ENCODE assay signal across 24 cellular contexts in genomic region chr2:29755829-29756228, GRCh38.
"Had no signal": no experiment of that assay in that cellular context is flagged by ENCODE, and none has a peak within 500 bp of the region (broad histone marks: within the 10 kb centered on the region; RNA-seq: fewer than 3 reads in every experiment).

No MANE protein-coding gene starts in this region.

- DNase-seq: activated CD4-positive, alpha-beta T cell treated with anti-CD3 and anti-CD28 coated beads for 36 hours; activated CD4-positive, CD25-positive, alpha-beta regulatory T cell; activated CD8-positive, alpha-beta T cell treated with anti-CD3 and anti-CD28 coated beads, Interleukin-2, amount 10 ng/mL, durations not matched to agents 7 days and 5 days; activated naive CD4-positive, alpha-beta T cell; activated T-cell treated with anti-CD3 and anti-CD28 coated beads for 4 hours; activated T-cell treated with anti-CD3 and anti-CD28 coated beads, Interleukin-2, amount 50 U/mL, for 72 hours; cerebellar nuclear complex; colonic mucosa; effector memory CD4-positive, alpha-beta T cell; gastrocnemius medialis; kidney glomerular epithelial cell; left lung; lower lobe of right lung; mesendoderm; mucosa of descending colon; psoas muscle; stimulated activated CD4-positive, alpha-beta T cell treated with anti-CD3 and anti-CD28 coated beads, Interleukin-15, amount 100 ng/mL, for 24 hours; stimulated activated naive CD4-positive, alpha-beta T cell treated with Interleukin-2 at 50 U/mL for 16 hours; T-helper 1 cell; trophoblast cell had no signal

- H3K27ac Mint-ChIP-seq: activated CD4-positive, alpha-beta T cell treated with anti-CD3 and anti-CD28 coated beads for 36 hours; activated CD8-positive, alpha-beta T cell treated with anti-CD3 and anti-CD28 coated beads, Interleukin-2, amount 10 ng/mL, durations not matched to agents 7 days and 5 days; activated naive CD4-positive, alpha-beta T cell treated with anti-CD3 and anti-CD28 coated beads, Interleukin-2, amount 50 U/mL, for 72 hours; activated T-cell treated with anti-CD3 and anti-CD28 coated beads, Interleukin-2, amount 50 U/mL, for 72 hours; natural killer cell treated with Interleukin-12 subunit alpha and Interleukin-12 subunit beta and Interleukin-15 and Interleukin-18, amount 100 ng/mL, for 72 hours; T-helper 2 cell treated with Interferon-gamma antibody and Interleukin-4, amounts not matched to agents 5 μg/mL and 100 μg/mL, for 36 hours had no signal

- ATAC-seq: activated CD4-positive, alpha-beta T cell treated with anti-CD3 and anti-CD28 coated beads for 36 hours; activated CD8-positive, alpha-beta T cell treated with anti-CD3 and anti-CD28 coated beads, Interleukin-2, amount 10 ng/mL, durations not matched to agents 7 days and 5 days; activated naive CD4-positive, alpha-beta T cell treated with anti-CD3 and anti-CD28 coated beads, Interleukin-2, amount 50 U/mL, for 72 hours; activated T-cell treated with anti-CD3 and anti-CD28 coated beads, Interleukin-2, amount 50 U/mL, for 72 hours; body of pancreas; gastrocnemius medialis; left lung; lower lobe of right lung; mucosa of descending colon; natural killer cell treated with Interleukin-12 subunit alpha and Interleukin-12 subunit beta and Interleukin-15 and Interleukin-18, amount 100 ng/mL, for 72 hours; psoas muscle had no signal

- H3K36me3 Mint-ChIP-seq: activated naive CD4-positive, alpha-beta T cell treated with anti-CD3 and anti-CD28 coated beads, Interleukin-2, amount 50 U/mL, for 72 hours; natural killer cell treated with Interleukin-12 subunit alpha and Interleukin-12 subunit beta and Interleukin-15 and Interleukin-18, amount 100 ng/mL, for 72 hours had no signal

- H3K9me3 Mint-ChIP-seq: activated naive CD4-positive, alpha-beta T cell treated with anti-CD3 and anti-CD28 coated beads, Interleukin-2, amount 50 U/mL, for 72 hours; activated T-cell treated with anti-CD3 and anti-CD28 coated beads, Interleukin-2, amount 50 U/mL, for 72 hours; natural killer cell treated with Interleukin-12 subunit alpha and Interleukin-12 subunit beta and Interleukin-15 and Interleukin-18, amount 100 ng/mL, for 72 hours; T-helper 2 cell treated with Interferon-gamma antibody and Interleukin-4, amounts not matched to agents 5 μg/mL and 100 μg/mL, for 36 hours had no signal

- H3K4me3 Mint-ChIP-seq: activated CD4-positive, alpha-beta T cell treated with anti-CD3 and anti-CD28 coated beads for 36 hours; activated CD8-positive, alpha-beta T cell treated with anti-CD3 and anti-CD28 coated beads, Interleukin-2, amount 10 ng/mL, durations not matched to agents 7 days and 5 days; activated T-cell treated with anti-CD3 and anti-CD28 coated beads, Interleukin-2, amount 50 U/mL, for 72 hours; natural killer cell treated with Interleukin-12 subunit alpha and Interleukin-12 subunit beta and Interleukin-15 and Interleukin-18, amount 100 ng/mL, for 72 hours; T-helper 2 cell treated with Interferon-gamma antibody and Interleukin-4, amounts not matched to agents 5 μg/mL and 100 μg/mL, for 36 hours had no signal

- H3K4me1 Mint-ChIP-seq: activated CD4-positive, alpha-beta T cell treated with anti-CD3 and anti-CD28 coated beads for 36 hours had no signal
